Comparison of ENCODE assay signal across 1 cellular context in the genomic region with DNA sequence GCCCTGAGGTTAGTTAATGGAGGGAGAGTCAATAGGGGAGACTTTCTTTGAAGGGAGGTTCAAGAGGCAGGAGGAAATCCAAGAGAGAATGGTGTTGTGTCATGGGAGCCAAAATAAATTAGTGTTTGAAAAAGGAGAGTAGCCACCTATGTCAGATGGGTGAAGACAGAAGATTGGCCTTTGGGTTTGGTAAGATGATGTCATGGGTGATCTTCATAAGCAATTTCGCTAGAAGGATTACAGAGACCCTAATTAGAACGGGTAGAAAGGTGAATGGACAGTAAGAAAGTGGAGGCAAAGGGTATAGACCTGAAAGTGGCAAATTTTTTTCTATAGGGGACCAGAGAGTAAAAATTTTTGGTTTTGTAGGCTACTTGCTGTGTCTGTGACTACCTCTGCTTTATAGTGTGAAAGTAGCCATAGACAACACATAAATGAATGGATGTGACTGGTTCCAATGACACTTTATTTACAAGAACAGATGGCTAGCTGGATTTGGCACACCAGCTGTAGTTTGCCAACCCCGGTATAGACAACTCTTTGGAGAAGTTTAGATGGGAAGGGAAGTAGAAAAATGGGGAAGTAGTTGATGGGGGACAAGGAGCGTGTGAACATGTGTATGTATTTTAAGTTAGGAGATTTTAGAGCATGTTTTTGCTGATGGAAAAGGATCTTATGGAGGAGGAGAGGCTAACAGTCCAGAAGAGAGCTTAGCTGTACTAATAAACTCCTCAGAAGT.
TF ChIP-seq lines count a peak whose summit lies in the region.

No MANE protein-coding gene starts in this region.

TF ChIP-seq in K562, 482 proteins besides CTCF, POLR2A, EP300 and RAD21:
- no peak for TF ChIP-seq SIN3A (IDR thresholded peaks at IDR 0.05; ENCODE audit: borderline replicate concordance in 2 of 2, control insufficient read depth in 1 of 2, low read depth in 2 of 2, low read length in 2 of 2)
- TF ChIP-seq XRCC5 (IDR thresholded peaks at IDR 0.05; ENCODE audit: low read depth, low read length): no peak
- TF ChIP-seq GATAD2A (IDR thresholded peaks at IDR 0.05): no peak
- no peak for TF ChIP-seq MIER1 (IDR thresholded peaks at IDR 0.05; ENCODE audit: low read depth)
- no peak for TF ChIP-seq L3MBTL2 (IDR thresholded peaks at IDR 0.05)
- no peak for TF ChIP-seq MYBL2 (IDR thresholded peaks at IDR 0.05; ENCODE audit: low read depth)
- TF ChIP-seq MYBL2 (CRISPR knock-in tag; IDR thresholded peaks at IDR 0.05; ENCODE audit: borderline replicate concordance): no peak
- TF ChIP-seq, protein P1, sequence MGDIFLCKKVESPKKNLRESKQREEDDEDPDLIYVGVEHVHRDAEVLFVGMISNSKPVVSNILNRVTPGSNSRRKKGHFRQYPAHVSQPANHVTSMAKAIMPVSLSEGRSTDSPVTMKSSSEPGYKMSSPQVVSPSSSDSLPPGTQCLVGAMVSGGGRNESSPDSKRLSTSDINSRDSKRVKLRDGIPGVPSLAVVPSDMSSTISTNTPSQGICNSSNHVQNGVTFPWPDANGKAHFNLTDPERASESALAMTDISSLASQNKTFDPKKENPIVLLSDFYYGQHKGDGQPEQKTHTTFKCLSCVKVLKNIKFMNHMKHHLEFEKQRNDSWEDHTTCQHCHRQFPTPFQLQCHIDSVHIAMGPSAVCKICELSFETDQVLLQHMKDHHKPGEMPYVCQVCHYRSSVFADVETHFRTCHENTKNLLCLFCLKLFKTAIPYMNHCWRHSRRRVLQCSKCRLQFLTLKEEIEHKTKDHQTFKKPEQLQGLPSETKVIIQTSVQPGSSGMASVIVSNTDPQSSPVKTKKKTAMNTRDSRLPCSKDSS (IDR thresholded peaks at IDR 0.05; ENCODE audit: low read depth, partially characterized antibody): no peak
- TF ChIP-seq SPI1 (IDR thresholded peaks at IDR 0.05; ENCODE audit: borderline replicate concordance, low read depth, low read length): peak; percentile 21; the same call in 1 of the 2 replicates
- no peak for TF ChIP-seq SNRNP70 (optimal IDR thresholded peaks at IDR 0.05; ENCODE audit: low read depth, low read length)
- 0 out of 2 replicates have a peak, but pooled peaks have one; percentile 12 for TF ChIP-seq ATF3 (IDR thresholded peaks at IDR 0.05)
- no peak for TF ChIP-seq ATF3 (CRISPR knock-in tag; conservative IDR thresholded peaks at IDR 0.05)
